In the genomic region with DNA sequence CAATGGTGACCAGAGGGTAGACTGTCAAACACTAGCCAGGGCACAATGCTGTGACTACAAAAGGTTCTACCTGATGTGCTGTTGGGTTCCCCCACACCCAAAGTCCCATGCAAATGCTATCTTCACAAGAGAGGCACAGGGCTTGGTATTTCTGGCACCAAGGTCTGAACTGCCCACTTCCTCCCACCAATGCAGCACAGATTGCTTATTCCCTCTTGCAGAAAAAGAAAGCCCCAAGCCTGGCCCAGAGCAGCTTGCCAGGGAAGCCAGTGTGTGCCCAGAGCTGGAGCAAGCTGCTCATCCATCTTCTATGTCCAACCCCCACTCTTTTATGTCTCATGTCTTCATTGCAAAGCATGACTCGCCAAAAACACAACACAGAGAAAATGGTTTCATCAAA, we compare ENCODE assay signal across 2 cellular contexts.
TF ChIP-seq lines count a peak whose summit lies in the region.

No MANE protein-coding gene starts in this region.

TF ChIP-seq in A549, 52 proteins besides CTCF, POLR2A, EP300 and RAD21:
- no peak for TF ChIP-seq HOXA7 (CRISPR knock-in tag; IDR thresholded peaks at IDR 0.05)
- TF ChIP-seq ZSCAN20 (CRISPR knock-in tag; IDR thresholded peaks at IDR 0.05), result no peak
- TF ChIP-seq, protein P1, sequence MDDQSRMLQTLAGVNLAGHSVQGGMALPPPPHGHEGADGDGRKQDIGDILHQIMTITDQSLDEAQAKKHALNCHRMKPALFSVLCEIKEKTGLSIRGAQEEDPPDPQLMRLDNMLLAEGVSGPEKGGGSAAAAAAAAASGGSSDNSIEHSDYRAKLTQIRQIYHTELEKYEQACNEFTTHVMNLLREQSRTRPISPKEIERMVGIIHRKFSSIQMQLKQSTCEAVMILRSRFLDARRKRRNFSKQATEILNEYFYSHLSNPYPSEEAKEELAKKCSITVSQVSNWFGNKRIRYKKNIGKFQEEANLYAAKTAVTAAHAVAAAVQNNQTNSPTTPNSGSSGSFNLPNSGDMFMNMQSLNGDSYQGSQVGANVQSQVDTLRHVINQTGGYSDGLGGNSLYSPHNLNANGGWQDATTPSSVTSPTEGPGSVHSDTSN (IDR thresholded peaks at IDR 0.05), result no peak
- peak; percentile 8 for TF ChIP-seq MAFK (IDR thresholded peaks at IDR 0.05; ENCODE audit: partially characterized antibody)

TF ChIP-seq in IMR-90, 13 proteins besides CTCF, POLR2A, EP300 and RAD21:
- TF ChIP-seq, protein P2, sequence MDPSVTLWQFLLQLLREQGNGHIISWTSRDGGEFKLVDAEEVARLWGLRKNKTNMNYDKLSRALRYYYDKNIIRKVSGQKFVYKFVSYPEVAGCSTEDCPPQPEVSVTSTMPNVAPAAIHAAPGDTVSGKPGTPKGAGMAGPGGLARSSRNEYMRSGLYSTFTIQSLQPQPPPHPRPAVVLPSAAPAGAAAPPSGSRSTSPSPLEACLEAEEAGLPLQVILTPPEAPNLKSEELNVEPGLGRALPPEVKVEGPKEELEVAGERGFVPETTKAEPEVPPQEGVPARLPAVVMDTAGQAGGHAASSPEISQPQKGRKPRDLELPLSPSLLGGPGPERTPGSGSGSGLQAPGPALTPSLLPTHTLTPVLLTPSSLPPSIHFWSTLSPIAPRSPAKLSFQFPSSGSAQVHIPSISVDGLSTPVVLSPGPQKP (IDR thresholded peaks at IDR 0.05; ENCODE audit: borderline replicate concordance, low read depth, low read length), result no peak
- peak; percentile 62; the same call in 1 of the 2 replicates for TF ChIP-seq NFE2L2 (IDR thresholded peaks at IDR 0.05; ENCODE audit: low read depth, low read length)
- TF ChIP-seq, protein P3, sequence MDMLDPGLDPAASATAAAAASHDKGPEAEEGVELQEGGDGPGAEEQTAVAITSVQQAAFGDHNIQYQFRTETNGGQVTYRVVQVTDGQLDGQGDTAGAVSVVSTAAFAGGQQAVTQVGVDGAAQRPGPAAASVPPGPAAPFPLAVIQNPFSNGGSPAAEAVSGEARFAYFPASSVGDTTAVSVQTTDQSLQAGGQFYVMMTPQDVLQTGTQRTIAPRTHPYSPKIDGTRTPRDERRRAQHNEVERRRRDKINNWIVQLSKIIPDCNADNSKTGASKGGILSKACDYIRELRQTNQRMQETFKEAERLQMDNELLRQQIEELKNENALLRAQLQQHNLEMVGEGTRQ (IDR thresholded peaks at IDR 0.05; ENCODE audit: low read depth, low read length), result no peak
- TF ChIP-seq MAFK (IDR thresholded peaks at IDR 0.05; ENCODE audit: low read depth, low read length), result no peak
